14 cellular contexts compared by ENCODE assay signal in genomic region chr15:28881170-28881569, GRCh38. TPM values are rescaled to one million over a fixed set of nuclear protein-coding genes. Genes with fewer than 3 reads are reported as not detected.
DNase-seq lines count a peak whose midpoint lies in the region; ATAC-seq, FAIRE-seq and TF ChIP-seq lines count a peak whose summit lies in the region.
"Had no signal": no experiment of that assay in that cellular context is flagged by ENCODE, and none has a peak within 500 bp of the region (broad histone marks: within the 10 kb centered on the region; RNA-seq: fewer than 3 reads in every experiment).

No MANE protein-coding gene starts in this region.

- BruUV-seq in HepG2 (replicated peaks; lab: Mats Ljungman, UMichigan): no TSS peak

- no peak for FAIRE-seq in HepG2 (lab: Jason Lieb, UNC)
- FAIRE-seq: GM19239 had no signal

- H3K4me2 ChIP-seq in HepG2 (ENCODE audit: low read depth, low read length): no peak overlapping the region

- peaks cover 25% of the 10 kb centered on the region for H3K4me1 ChIP-seq in HepG2 (ENCODE audit: insufficient read depth, low read length)

- H3K27ac Mint-ChIP-seq in activated T-helper 2 cell treated with anti-CD3 and anti-CD28 coated beads, Interferon-gamma antibody, Interleukin-2, Interleukin-4, amounts not matched to agents 10 μg/mL and 5 μg/mL and 100 μg/mL, durations not matched to agents 14 hours and 24 hours and 36 hours: no peak overlapping the region
- H3K27ac Mint-ChIP-seq: effector memory CD8-positive, alpha-beta T cell had no signal

- TF ChIP-seq RAD21 in HepG2 (CRISPR knock-in tag; IDR thresholded peaks at IDR 0.05): no peak

- CTCF ChIA-PET in HepG2 (lab: Yijun Ruan, JAX; ENCODE audit: low intra/inter-chr PET ratio, low total read pairs): no interaction called here

- POLR2A ChIA-PET in HepG2 (lab: Yijun Ruan, JAX): no interaction called here

- TF ChIP-seq EP300 in HepG2 (IDR thresholded peaks at IDR 0.05; ENCODE audit: low read depth in 2 of 2, low read length in 2 of 2): no peak
- no peak for TF ChIP-seq EP300 in HepG2 (CRISPR knock-in tag; IDR thresholded peaks at IDR 0.05; ENCODE audit: borderline replicate concordance)

- no CpG with 5 or more reads among the region's 3 CpGs for WGBS in HepG2 (ENCODE audit: low lambda C conversion rate)

- H3K36me3 Mint-ChIP-seq in activated T-helper 2 cell treated with anti-CD3 and anti-CD28 coated beads, Interferon-gamma antibody, Interleukin-2, Interleukin-4, amounts not matched to agents 10 μg/mL and 5 μg/mL and 100 μg/mL, durations not matched to agents 14 hours and 24 hours and 36 hours (ENCODE audit: low read depth): no peaks in the 10 kb centered on the region

- H3K9me3 Mint-ChIP-seq in activated T-helper 2 cell treated with anti-CD3 and anti-CD28 coated beads, Interferon-gamma antibody, Interleukin-2, Interleukin-4, amounts not matched to agents 10 μg/mL and 5 μg/mL and 100 μg/mL, durations not matched to agents 14 hours and 24 hours and 36 hours: no peaks in the 10 kb centered on the region
- H3K9me3 Mint-ChIP-seq: effector memory CD8-positive, alpha-beta T cell had no signal

- DNase-seq in AG08396 (ENCODE audit: low spot score): peak; percentile 45
- DNase-seq in HCEC 1CT: peak; percentile 16
- peak; percentile 33 for DNase-seq in astrocyte of the spinal cord (ENCODE audit: low read depth, low spot score)
- no peak for DNase-seq in HepG2 (ENCODE audit: low spot score)
- no peak for DNase-seq in activated T-helper 2 cell treated with anti-CD3 and anti-CD28 coated beads, Interferon-gamma antibody, Interleukin-2, Interleukin-4, amounts not matched to agents 10 μg/mL and 5 μg/mL and 100 μg/mL, durations not matched to agents 14 hours and 24 hours and 36 hours (ENCODE audit: low spot score)
- DNase-seq in occipital lobe (lab: John Stamatoyannopoulos, UW): no peak
- DNase-seq in GM20000 (ENCODE audit: low spot score): no peak
- DNase-seq: activated naive CD4-positive, alpha-beta T cell treated with Interleukin-2 at 50 U/mL for 16 hours; effector memory CD8-positive, alpha-beta T cell; NCI-H1048 had no signal

- no peak overlapping the region for H2AFZ ChIP-seq in HepG2 (ENCODE audit: low read length)

- in situ Hi-C loops in astrocyte of the spinal cord (cut with HindIII; ENCODE audit: low sequenced_read_pairs) (no loop called here), HepG2 (cut with HindIII; ENCODE audit: extremely low pct_ligation_motif_present, low pct_unique_long_range_greater_than_20kb) (no loop called here)

- no peak overlapping the region for H3K4me3 Mint-ChIP-seq in activated T-helper 2 cell treated with anti-CD3 and anti-CD28 coated beads, Interferon-gamma antibody, Interleukin-2, Interleukin-4, amounts not matched to agents 10 μg/mL and 5 μg/mL and 100 μg/mL, durations not matched to agents 14 hours and 24 hours and 36 hours (ENCODE audit: low read depth)
- H3K4me3 Mint-ChIP-seq: effector memory CD8-positive, alpha-beta T cell had no signal

- no peaks in the 10 kb centered on the region for H3K36me3 ChIP-seq in HepG2 (replicated peaks in 1 of 2; ENCODE audit: control insufficient read depth in 1 of 2, insufficient read depth in 2 of 2, low read length in 2 of 2)
- H3K36me3 ChIP-seq: thoracic aorta had no signal

- H3K27me3 ChIP-seq in HepG2 (ENCODE audit: control insufficient read depth in 1 of 2, insufficient read depth in 2 of 2, low read length in 2 of 2): peaks cover 0 to 10% of the 10 kb centered on the region in 2 experiments; a peak in 2 of 5 replicates

- ATAC-seq in HepG2 (peak; percentile 29; the same call in 1 of the 3 replicates), HG03025 (IDR thresholded peaks at IDR 0.05; ENCODE audit: low FRiP score, unreplicated experiment) (no peak)
- ATAC-seq: effector memory CD8-positive, alpha-beta T cell had no signal

- no peaks in the 10 kb centered on the region for H3K79me2 ChIP-seq in HepG2 (ENCODE audit: insufficient read depth, low read length)

- no peak overlapping the region for H3K9ac ChIP-seq in HepG2 (ENCODE audit: insufficient read depth, low read depth, low read length)

- intact Hi-C loops in HepG2 (cut with micrococcal nuclease; ENCODE audit: unreplicated experiment): no loop called here
- intact Hi-C loops in activated T-helper 2 cell treated with anti-CD3 and anti-CD28 coated beads, Interferon-gamma antibody, Interleukin-2, Interleukin-4, amounts not matched to agents 10 μg/mL and 5 μg/mL and 100 μg/mL, durations not matched to agents 14 hours and 24 hours and 36 hours (cut with micrococcal nuclease): loop anchor here (10.0 kb wide), 1 partner anchor 94 kb away; no protein-coding TSS in a partner anchor

- TF ChIP-seq CTCF in astrocyte of the spinal cord (IDR thresholded peaks at IDR 0.05; ENCODE audit: low read depth, low read length) (peak; percentile 22), HepG2 (CRISPR knock-in tag; IDR thresholded peaks at IDR 0.05) (no peak), GM20000 (IDR thresholded peaks at IDR 0.05; ENCODE audit: extremely low read depth, missing control alignments) (no peak)

- H3K4me3 ChIP-seq in astrocyte of the spinal cord (ENCODE audit: low read depth, low read length) (no peak overlapping the region), HepG2 (replicated peaks in 1 of 3; ENCODE audit: insufficient read depth in 1 of 3, low read depth in 2 of 3, low read length in 3 of 3) (no peak overlapping the region)
- H3K4me3 ChIP-seq: thoracic aorta had no signal

- no peaks in the 10 kb centered on the region for H3K9me3 ChIP-seq in HepG2 (ENCODE audit: low read length)
- H3K9me3 ChIP-seq: thoracic aorta had no signal

- no peak overlapping the region for H3K27ac ChIP-seq in HepG2 (ENCODE audit: extremely low read length, insufficient read depth, low read length)
- H3K27ac ChIP-seq: thoracic aorta had no signal

- H3K4me1 Mint-ChIP-seq in activated T-helper 2 cell treated with anti-CD3 and anti-CD28 coated beads, Interferon-gamma antibody, Interleukin-2, Interleukin-4, amounts not matched to agents 10 μg/mL and 5 μg/mL and 100 μg/mL, durations not matched to agents 14 hours and 24 hours and 36 hours (ENCODE audit: low read depth): no peaks in the 10 kb centered on the region

- H3K27me3 Mint-ChIP-seq in activated T-helper 2 cell treated with anti-CD3 and anti-CD28 coated beads, Interferon-gamma antibody, Interleukin-2, Interleukin-4, amounts not matched to agents 10 μg/mL and 5 μg/mL and 100 μg/mL, durations not matched to agents 14 hours and 24 hours and 36 hours (ENCODE audit: low read depth): peaks cover 18% of the 10 kb centered on the region

- no peak for TF ChIP-seq POLR2A in HepG2 (IDR thresholded peaks at IDR 0.05; ENCODE audit: insufficient read depth in 1 of 2, low read depth in 2 of 2, low read length in 2 of 2)

- no peaks in the 10 kb centered on the region for H4K20me1 ChIP-seq in HepG2 (ENCODE audit: insufficient read depth, low read length)

RNA-seq across cellular contexts. Expression of gene APBA2, which starts 4.6 kb away (rescaled TPM):
- 0.29 and 0.62 TPM in 2 replicates for total RNA-seq in HepG2 (2016; rRNA removed; fragmentation: Illumina TruSeq; extraction: Trizol)
- total RNA-seq in HepG2 (2016; cell fraction: cytosol; rRNA removed; fragmentation: Illumina TruSeq; extraction: Trizol; ENCODE audit: low read depth): 0.40 and 0.79 TPM in 2 replicates
- total RNA-seq in HepG2 (2016; cell fraction: insoluble cytoplasmic fraction; rRNA removed; fragmentation: Illumina TruSeq; extraction: Trizol): 0.56 and 0.74 TPM in 2 replicates
- 0.79 and 0.83 TPM in 2 replicates for total RNA-seq in HepG2 (2016; cell fraction: membrane; rRNA removed; fragmentation: Illumina TruSeq; extraction: Trizol)
- 0.60 and 0.71 TPM in 2 replicates for total RNA-seq in HepG2 (2016; cell fraction: nucleus; rRNA removed; fragmentation: Illumina TruSeq; extraction: Trizol)
- polyA plus RNA-seq in HepG2 (2011; rRNA removed): 1.5 and 2.3 TPM in 2 replicates
- 1.2 and 1.4 TPM in 2 replicates for polyA plus RNA-seq in HepG2 (2011; cell fraction: cytosol; rRNA removed)
- polyA plus RNA-seq in HepG2 (2011; cell fraction: nucleus; rRNA removed): 2.0 and 2.3 TPM in 2 replicates
- 1.0 TPM in 2 replicates for polyA plus RNA-seq in HepG2 (2012)
- 0.34 and 0.35 TPM in 2 replicates for polyA plus RNA-seq in HepG2 (2016; cell fraction: cytosol; fragmentation: Illumina TruSeq; extraction: Trizol; ENCODE audit: low read depth)
- 0.58 and 0.87 TPM in 2 replicates for polyA plus RNA-seq in HepG2 (2016; cell fraction: insoluble cytoplasmic fraction; fragmentation: Illumina TruSeq; extraction: Trizol; ENCODE audit: low read depth)
- polyA plus RNA-seq in HepG2 (2016; cell fraction: membrane; fragmentation: Illumina TruSeq; extraction: Trizol; ENCODE audit: low read depth): 0.64 TPM in 2 replicates
- polyA plus RNA-seq in HepG2 (2016; cell fraction: nucleus; fragmentation: Illumina TruSeq; extraction: Trizol; ENCODE audit: insufficient read depth, low read depth): 1.00 and 1.3 TPM in 2 replicates
- 0.26 and 2.5 TPM in 2 replicates for polyA minus RNA-seq in HepG2 (2011; rRNA and poly(A)+ RNA removed; ENCODE audit: low replicate concordance)
- 0.49 and 0.79 TPM in 2 replicates for polyA minus RNA-seq in HepG2 (2011; cell fraction: cytosol; rRNA and poly(A)+ RNA removed)
- 0.99 and 1.9 TPM in 2 replicates for polyA minus RNA-seq in HepG2 (2011; cell fraction: nucleus; rRNA and poly(A)+ RNA removed)
- total RNA-seq in activated T-helper 2 cell treated with anti-CD3 and anti-CD28 coated beads, Interferon-gamma antibody, Interleukin-2, Interleukin-4, amounts not matched to agents 10 μg/mL and 5 μg/mL and 100 μg/mL, durations not matched to agents 14 hours and 24 hours and 36 hours: 1.1 and 1.2 TPM in 2 replicates
- 108 TPM for total RNA-seq in occipital lobe

RNA-seq across cellular contexts. Expression of gene GOLGA6L7, which starts 32.7 kb away (rescaled TPM):
- total RNA-seq in HepG2 (2016; rRNA removed; fragmentation: Illumina TruSeq; extraction: Trizol): not detected in 2 replicates
- not detected in 2 replicates for total RNA-seq in HepG2 (2016; cell fraction: cytosol; rRNA removed; fragmentation: Illumina TruSeq; extraction: Trizol; ENCODE audit: low read depth)
- not detected in 2 replicates for total RNA-seq in HepG2 (2016; cell fraction: insoluble cytoplasmic fraction; rRNA removed; fragmentation: Illumina TruSeq; extraction: Trizol)
- not detected in 2 replicates for total RNA-seq in HepG2 (2016; cell fraction: membrane; rRNA removed; fragmentation: Illumina TruSeq; extraction: Trizol)
- total RNA-seq in HepG2 (2016; cell fraction: nucleus; rRNA removed; fragmentation: Illumina TruSeq; extraction: Trizol): not detected in 2 replicates
- not detected in 2 replicates for polyA plus RNA-seq in HepG2 (2011; rRNA removed)
- not detected in 2 replicates for polyA plus RNA-seq in HepG2 (2011; cell fraction: cytosol; rRNA removed)
- not detected in 2 replicates for polyA plus RNA-seq in HepG2 (2011; cell fraction: nucleus; rRNA removed)
- 0.13 TPM in 1 of 2 replicates, not detected in the other for polyA plus RNA-seq in HepG2 (2012)
- polyA plus RNA-seq in HepG2 (2016; cell fraction: cytosol; fragmentation: Illumina TruSeq; extraction: Trizol; ENCODE audit: low read depth): not detected in 2 replicates
- not detected in 2 replicates for polyA plus RNA-seq in HepG2 (2016; cell fraction: insoluble cytoplasmic fraction; fragmentation: Illumina TruSeq; extraction: Trizol; ENCODE audit: low read depth)
- not detected in 2 replicates for polyA plus RNA-seq in HepG2 (2016; cell fraction: membrane; fragmentation: Illumina TruSeq; extraction: Trizol; ENCODE audit: low read depth)
- not detected in 2 replicates for polyA plus RNA-seq in HepG2 (2016; cell fraction: nucleus; fragmentation: Illumina TruSeq; extraction: Trizol; ENCODE audit: insufficient read depth, low read depth)
- not detected in 2 replicates for polyA minus RNA-seq in HepG2 (2011; rRNA and poly(A)+ RNA removed; ENCODE audit: low replicate concordance)
- polyA minus RNA-seq in HepG2 (2011; cell fraction: cytosol; rRNA and poly(A)+ RNA removed): not detected in 2 replicates
- polyA minus RNA-seq in HepG2 (2011; cell fraction: nucleus; rRNA and poly(A)+ RNA removed): not detected in 2 replicates
- not detected in 2 replicates for total RNA-seq in activated T-helper 2 cell treated with anti-CD3 and anti-CD28 coated beads, Interferon-gamma antibody, Interleukin-2, Interleukin-4, amounts not matched to agents 10 μg/mL and 5 μg/mL and 100 μg/mL, durations not matched to agents 14 hours and 24 hours and 36 hours
- not detected for total RNA-seq in occipital lobe
- total RNA-seq: cardiac septum, thoracic aorta had no signal

Comparison
In these comparisons a context has a peak if more than half of its experiments do, and no peak if none do; other contexts are left out.
1. DNase-seq: peak in AG08396 (single experiment), HCEC 1CT (single experiment) and astrocyte of the spinal cord (single experiment); none in HepG2 (single experiment), activated T-helper 2 cell treated with anti-CD3 and anti-CD28 coated beads, Interferon-gamma antibody, Interleukin-2, Interleukin-4, amounts not matched to agents 10 μg/mL and 5 μg/mL and 100 μg/mL, durations not matched to agents 14 hours and 24 hours and 36 hours (single experiment), occipital lobe (single experiment) and GM20000 (single experiment).
2. RNA of gene APBA2, which starts 4.6 kb away (total RNA-seq): 108 TPM in occipital lobe (single experiment); 1.1 to 1.2 TPM in activated T-helper 2 cell treated with anti-CD3 and anti-CD28 coated beads, Interferon-gamma antibody, Interleukin-2, Interleukin-4, amounts not matched to agents 10 μg/mL and 5 μg/mL and 100 μg/mL, durations not matched to agents 14 hours and 24 hours and 36 hours and 0.29 to 0.83 TPM in HepG2; every median in the first group is over 10 times any median in the second.